In the genomic region with DNA sequence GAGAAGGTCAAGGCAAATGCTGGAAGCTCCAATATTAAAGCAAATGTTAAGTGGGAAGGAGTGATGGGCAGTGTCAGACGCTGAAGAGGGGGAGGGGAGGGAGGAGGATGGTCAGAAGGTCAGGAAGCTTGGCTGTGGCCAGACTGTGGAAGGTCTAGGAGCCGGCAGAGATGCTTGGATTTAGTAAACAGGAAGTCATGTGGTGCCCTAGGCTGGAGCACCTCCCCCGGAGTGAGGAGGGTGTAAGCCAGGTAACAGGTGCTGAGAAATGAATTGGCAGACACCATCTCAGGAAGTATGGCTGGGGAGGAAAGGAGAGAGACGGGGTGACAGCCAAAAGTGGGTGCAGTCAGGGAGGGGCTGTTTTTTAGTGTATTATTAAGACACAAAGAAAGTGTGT, we compare ENCODE assay signal across 17 cellular contexts. TPM values are rescaled to one million over a fixed set of nuclear protein-coding genes. Genes with fewer than 3 reads are reported as not detected.
"Had no signal": no experiment of that assay in that cellular context is flagged by ENCODE, and none has a peak within 500 bp of the region (broad histone marks: within the 10 kb centered on the region; RNA-seq: fewer than 3 reads in every experiment).

No MANE protein-coding gene starts in this region.

- H3K36me3 ChIP-seq: suprapubic skin had no signal

- H3K4me3 ChIP-seq: lung, suprapubic skin had no signal

- H3K9me3 Mint-ChIP-seq: activated T-helper 17 cell treated with anti-CD3 and anti-CD28 coated beads, Interleukin-2, amount 50 U/mL, for 72 hours; neural crest cell had no signal

- H3K27me3 ChIP-seq: foreskin keratinocyte, suprapubic skin had no signal

- H3K4me1 ChIP-seq: foreskin keratinocyte, suprapubic skin had no signal

- DNase-seq: activated CD4-positive, alpha-beta T cell treated with anti-CD3 and anti-CD28 coated beads for 1 hour; activated CD4-positive, alpha-beta T cell treated with anti-CD3 and anti-CD28 coated beads, Interleukin-2, amount 50 U/mL, for 48 hours; activated naive CD4-positive, alpha-beta T cell treated with Interleukin-2 at 50 U/mL for 16 hours; anterior cingulate cortex; cerebellar nuclear complex; effector CD8-positive, alpha-beta T cell; foreskin keratinocyte; glutamatergic neuron; left cardiac atrium; stimulated activated naive CD8-positive, alpha-beta T cell treated with anti-CD3 and anti-CD28 coated beads, Interleukin-15, Interleukin-2, amounts not matched to agents 100 U/mL and 50 U/mL, for 24 hours; trophoblast cell had no signal

- H3K4me3 Mint-ChIP-seq: activated T-helper 17 cell treated with anti-CD3 and anti-CD28 coated beads, Interleukin-2, amount 50 U/mL, for 72 hours; neural crest cell had no signal

- H3K9me3 ChIP-seq: suprapubic skin had no signal

- H3K4me1 Mint-ChIP-seq: activated T-helper 17 cell treated with anti-CD3 and anti-CD28 coated beads, Interleukin-2, amount 50 U/mL, for 72 hours; neural crest cell had no signal

- H3K27ac Mint-ChIP-seq: activated T-helper 17 cell treated with anti-CD3 and anti-CD28 coated beads, Interleukin-2, amount 50 U/mL, for 72 hours had no signal

- H3K27ac ChIP-seq: foreskin keratinocyte, suprapubic skin had no signal

RNA-seq across cellular contexts. Expression of a gene that starts 17.7 kb away (rescaled TPM):
- total RNA-seq: activated T-helper 17 cell treated with anti-CD3 and anti-CD28 coated beads, Interleukin-2, amount 50 U/mL, for 72 hours had no signal

RNA-seq across cellular contexts. Expression of a gene that starts 29.4 kb away (rescaled TPM):
- total RNA-seq: activated T-helper 17 cell treated with anti-CD3 and anti-CD28 coated beads, Interleukin-2, amount 50 U/mL, for 72 hours; foreskin keratinocyte; left cardiac atrium; lung; neural crest cell; osteoblast; sciatic nerve; suprapubic skin had no signal
- polyA plus RNA-seq: foreskin keratinocyte, lung had no signal
